9 cellular contexts compared by ENCODE assay signal in the genomic region with DNA sequence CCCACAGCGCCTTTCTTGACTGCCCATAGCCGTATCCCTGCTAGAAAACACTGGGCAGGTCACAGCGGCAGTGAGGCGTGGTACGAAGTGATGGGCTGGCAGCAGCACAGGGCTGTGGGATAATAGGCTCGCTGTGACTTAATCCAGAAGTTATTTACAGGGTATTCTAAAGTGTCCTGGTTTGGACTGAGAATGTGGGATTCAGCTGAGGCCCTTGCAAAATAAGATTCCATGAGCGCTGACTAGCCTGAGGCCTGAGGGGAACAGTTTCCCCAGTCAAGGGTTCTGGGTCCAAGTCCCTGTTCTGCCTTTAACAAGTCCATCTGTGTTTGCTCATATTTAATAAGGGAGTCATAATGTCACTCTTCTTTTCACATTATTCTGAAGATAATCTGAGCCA. TPM values are rescaled to one million over a fixed set of nuclear protein-coding genes. Genes with fewer than 3 reads are reported as not detected.
DNase-seq lines count a peak whose midpoint lies in the region; ATAC-seq and TF ChIP-seq lines count a peak whose summit lies in the region.
"Had no signal": no experiment of that assay in that cellular context is flagged by ENCODE, and none has a peak within 500 bp of the region (broad histone marks: within the 10 kb centered on the region; RNA-seq: fewer than 3 reads in every experiment).

No MANE protein-coding gene starts in this region.

- H3K4me3 Mint-ChIP-seq in CD14-positive monocyte: peak overlapping the region in 1 of 2 donors; percentile 72
- no peak overlapping the region for H3K4me3 Mint-ChIP-seq in activated T-helper 17 cell treated with anti-CD3 and anti-CD28 coated beads, Interleukin-2, amount 50 U/mL, for 72 hours

- H3K27ac ChIP-seq in GM23248: peak overlapping the region; percentile 73
- H3K27ac ChIP-seq in VCaP: peak overlapping the region; percentile 31; the same call in 1 of the 2 replicates
- peak overlapping the region; percentile 21 for H3K27ac ChIP-seq in right cardiac atrium (ENCODE audit: low read length)

- peaks cover 9% of the 10 kb centered on the region for H3K4me1 Mint-ChIP-seq in CD14-positive monocyte
- peaks cover 13% of the 10 kb centered on the region for H3K4me1 Mint-ChIP-seq in activated T-helper 17 cell treated with anti-CD3 and anti-CD28 coated beads, Interleukin-2, amount 50 U/mL, for 72 hours

- peak; percentile 92 for DNase-seq in GM23248
- DNase-seq in right cardiac atrium: peak in 2 of 3 donors; percentile 47 to 55
- peak; percentile 36 for DNase-seq in retina
- DNase-seq in SK-N-DZ (ENCODE audit: low spot score): no peak
- no peak for DNase-seq in CD14-positive monocyte (ENCODE audit: low spot score)
- DNase-seq in activated CD4-positive, alpha-beta T cell treated with anti-CD3 and anti-CD28 coated beads, Interleukin-2, amount 50 U/mL, for 1 hour: no peak

- WGBS in GM23248 (ENCODE audit: low coverage in 1 of 2, low lambda C conversion rate in 2 of 2, missing lambda C conversion rate in 2 of 2), 2 experiments: 4 to 5% methylated on average over 7 of the region's 7 CpGs
- WGBS in right cardiac atrium: 77% methylated on average over 7 of the region's 7 CpGs

- peak overlapping the region; percentile 49 for H3K9ac ChIP-seq in GM23248

- peak; percentile 60 to 66 for ATAC-seq in right cardiac atrium
- no peak for ATAC-seq in activated T-helper 17 cell treated with anti-CD3 and anti-CD28 coated beads, Interleukin-2, amount 50 U/mL, for 72 hours (replicated peaks)
- ATAC-seq: Panc1 had no signal

- H3F3A ChIP-seq in GM23248 (ENCODE audit: insufficient read depth): peaks cover 28% of the 10 kb centered on the region

- H3K79me2 ChIP-seq in GM23248 (ENCODE audit: insufficient read depth): no peaks in the 10 kb centered on the region

- H3K4me2 ChIP-seq in GM23248 (ENCODE audit: unreplicated experiment): peak overlapping the region; percentile 56

- no peaks in the 10 kb centered on the region for H3K9me3 ChIP-seq in GM23248 (ENCODE audit: low read depth)
- H3K9me3 ChIP-seq in right cardiac atrium (ENCODE audit: control insufficient read depth, low read length): no peaks in the 10 kb centered on the region

- H3K9me3 Mint-ChIP-seq in CD14-positive monocyte: peaks cover 0 to 6% (median 0%) of the 10 kb centered on the region in 7 donors
- no peaks in the 10 kb centered on the region for H3K9me3 Mint-ChIP-seq in activated T-helper 17 cell treated with anti-CD3 and anti-CD28 coated beads, Interleukin-2, amount 50 U/mL, for 72 hours

- no peak overlapping the region for H3K27ac Mint-ChIP-seq in CD14-positive monocyte
- H3K27ac Mint-ChIP-seq in activated T-helper 17 cell treated with anti-CD3 and anti-CD28 coated beads, Interleukin-2, amount 50 U/mL, for 72 hours: no peak overlapping the region

- peaks cover 71 to 88% (median 85%) of the 10 kb centered on the region in 3 donors for H3K27me3 Mint-ChIP-seq in CD14-positive monocyte (ENCODE audit: low read depth in 3 of 3)
- peaks cover 7% of the 10 kb centered on the region for H3K27me3 Mint-ChIP-seq in activated T-helper 17 cell treated with anti-CD3 and anti-CD28 coated beads, Interleukin-2, amount 50 U/mL, for 72 hours

- H2AFZ ChIP-seq in GM23248: no peak overlapping the region

- H3K36me3 Mint-ChIP-seq in CD14-positive monocyte: no peaks in the 10 kb centered on the region
- H3K36me3 Mint-ChIP-seq in activated T-helper 17 cell treated with anti-CD3 and anti-CD28 coated beads, Interleukin-2, amount 50 U/mL, for 72 hours (ENCODE audit: low read depth): no peaks in the 10 kb centered on the region

- intact Hi-C loops in right cardiac atrium (cut with DNase I): no loop called here
- intact Hi-C loops in CD14-positive monocyte (cut with micrococcal nuclease): no loop called here

- H3K27me3 ChIP-seq in GM23248 (replicated peaks; ENCODE audit: insufficient read depth) (no peaks in the 10 kb centered on the region), right cardiac atrium (ENCODE audit: control insufficient read depth, insufficient read depth) (no peaks in the 10 kb centered on the region)

- no peaks in the 10 kb centered on the region for H3K9me2 ChIP-seq in GM23248 (ENCODE audit: insufficient read depth)

- H3K36me3 ChIP-seq in GM23248 (ENCODE audit: low read depth): no peaks in the 10 kb centered on the region

- H3K4me3 ChIP-seq in GM23248: peak overlapping the region; percentile 41
- H3K4me3 ChIP-seq in right cardiac atrium (ENCODE audit: low read length): no peak overlapping the region

- no peaks in the 10 kb centered on the region for H4K20me1 ChIP-seq in GM23248 (ENCODE audit: insufficient read depth)

- H3K4me1 ChIP-seq in GM23248 (ENCODE audit: insufficient read depth) (peaks cover 23% of the 10 kb centered on the region), right cardiac atrium (ENCODE audit: control insufficient read depth, insufficient read depth, low read length) (no peaks in the 10 kb centered on the region)

- no peak for TF ChIP-seq CTCF in VCaP (conservative IDR thresholded peaks at IDR 0.05)
- TF ChIP-seq CTCF in CD14-positive monocyte (IDR thresholded peaks at IDR 0.05): no peak

- in situ Hi-C loops in GM23248 (cut with MboI): no loop called here

RNA-seq across cellular contexts. Expression of a gene that starts 34.6 kb away (rescaled TPM):
- total RNA-seq in GM23248 (2014; rRNA removed; shearing (Covaris generic)): 4.1 and 5.2 TPM in 2 replicates
- polyA plus RNA-seq in GM23248 (2016; fragmentation: Nextera tagmentation; extraction: Ambion mirVana) (0.91 and 1.3 TPM in 2 replicates), right cardiac atrium (2.0 TPM), CD14-positive monocyte (under 1 TPM in 1 of 2 donors, not detected in 1; 0.01 TPM)
- total RNA-seq in right cardiac atrium: 10 to 100 TPM; 16.4 to 24.1 (median 19.8) TPM
- polyA plus RNA-seq in SK-N-DZ (2014; cell fraction: cytosol; rRNA removed): 3.3 and 5.3 TPM in 2 replicates
- polyA plus RNA-seq in SK-N-DZ (2014; cell fraction: nucleus; rRNA removed): 2.5 and 4.6 TPM in 2 replicates
- 1 to 10 TPM; 2.2 to 7.6 TPM for total RNA-seq in activated T-helper 17 cell treated with anti-CD3 and anti-CD28 coated beads, Interleukin-2, amount 50 U/mL, for 72 hours

Comparison
In these comparisons a context has a peak if more than half of its experiments do, and no peak if none do; other contexts are left out.
1. DNase-seq: peak in GM23248 (single experiment), right cardiac atrium (2 of 3) and retina (single experiment); none in SK-N-DZ (single experiment), CD14-positive monocyte (single experiment) and activated CD4-positive, alpha-beta T cell treated with anti-CD3 and anti-CD28 coated beads, Interleukin-2, amount 50 U/mL, for 1 hour (single experiment).
2. H3K27ac ChIP-seq: peak in every context shown above with its lines; median percentile 73 in GM23248; 31 in VCaP; 21 in right cardiac atrium.